9 cellular contexts compared by ENCODE assay signal in genomic region chr18:54647176-54647575, GRCh38. TPM values are rescaled to one million over a fixed set of nuclear protein-coding genes. Genes with fewer than 3 reads are reported as not detected.
A peak's percentile ranks its signal among the peaks of the same experiment; 100 is the strongest.
DNase-seq lines count a peak whose midpoint lies in the region; ATAC-seq, FAIRE-seq and TF ChIP-seq lines count a peak whose summit lies in the region.
"Had no signal": no experiment of that assay in that cellular context is flagged by ENCODE, and none has a peak within 500 bp of the region (broad histone marks: within the 10 kb centered on the region; RNA-seq: fewer than 3 reads in every experiment).

No MANE protein-coding gene starts in this region.

- ATAC-seq in HG03520 (IDR thresholded peaks at IDR 0.05; ENCODE audit: unreplicated experiment) (peak; percentile 67), HG02759 (IDR thresholded peaks at IDR 0.05; ENCODE audit: unreplicated experiment) (no peak)

- intact Hi-C loops in activated T-helper 2 cell treated with anti-CD3 and anti-CD28 coated beads, Interferon-gamma antibody, Interleukin-2, Interleukin-4, amounts not matched to agents 10 μg/mL and 5 μg/mL and 100 μg/mL, durations not matched to agents 14 hours and 24 hours and 36 hours (cut with micrococcal nuclease): no loop called here

- H3K4me1 Mint-ChIP-seq in activated T-helper 2 cell treated with anti-CD3 and anti-CD28 coated beads, Interferon-gamma antibody, Interleukin-2, Interleukin-4, amounts not matched to agents 10 μg/mL and 5 μg/mL and 100 μg/mL, durations not matched to agents 14 hours and 24 hours and 36 hours (ENCODE audit: low read depth): no peaks in the 10 kb centered on the region
- H3K4me1 Mint-ChIP-seq: naive B cell had no signal

- no peaks in the 10 kb centered on the region for H3K36me3 Mint-ChIP-seq in activated T-helper 2 cell treated with anti-CD3 and anti-CD28 coated beads, Interferon-gamma antibody, Interleukin-2, Interleukin-4, amounts not matched to agents 10 μg/mL and 5 μg/mL and 100 μg/mL, durations not matched to agents 14 hours and 24 hours and 36 hours (ENCODE audit: low read depth)
- H3K36me3 Mint-ChIP-seq: naive B cell had no signal

- H3K9me3 Mint-ChIP-seq in activated T-helper 2 cell treated with anti-CD3 and anti-CD28 coated beads, Interferon-gamma antibody, Interleukin-2, Interleukin-4, amounts not matched to agents 10 μg/mL and 5 μg/mL and 100 μg/mL, durations not matched to agents 14 hours and 24 hours and 36 hours: no peaks in the 10 kb centered on the region

- peaks cover 8% of the 10 kb centered on the region for H3K27me3 Mint-ChIP-seq in activated T-helper 2 cell treated with anti-CD3 and anti-CD28 coated beads, Interferon-gamma antibody, Interleukin-2, Interleukin-4, amounts not matched to agents 10 μg/mL and 5 μg/mL and 100 μg/mL, durations not matched to agents 14 hours and 24 hours and 36 hours (ENCODE audit: low read depth)

- TF ChIP-seq CTCF in D721Med (IDR thresholded peaks at IDR 0.05; ENCODE audit: insufficient read depth, missing control alignments): peak; percentile 49

- H3K4me3 Mint-ChIP-seq in activated T-helper 2 cell treated with anti-CD3 and anti-CD28 coated beads, Interferon-gamma antibody, Interleukin-2, Interleukin-4, amounts not matched to agents 10 μg/mL and 5 μg/mL and 100 μg/mL, durations not matched to agents 14 hours and 24 hours and 36 hours (ENCODE audit: low read depth): no peak overlapping the region
- H3K4me3 Mint-ChIP-seq: naive B cell had no signal

- FAIRE-seq in D721Med (lab: Jason Lieb, UNC): no peak

- DNase-seq in D721Med (ENCODE audit: insufficient read length, low spot score): no peak
- peak; percentile 29 for DNase-seq in SKM-1 (lab: John Stamatoyannopoulos, UW; ENCODE audit: unreplicated experiment)
- DNase-seq in kidney glomerular epithelial cell (lab: John Stamatoyannopoulos, UW): peak; percentile 17
- DNase-seq in activated CD4-positive, CD25-positive, alpha-beta regulatory T cell (lab: John Stamatoyannopoulos, UW): no peak
- DNase-seq in NCI-H2029 treated with DMSO at 0.1 percent for 48 hours (lab: John Stamatoyannopoulos, UW): no peak
- DNase-seq in activated T-helper 2 cell treated with anti-CD3 and anti-CD28 coated beads, Interferon-gamma antibody, Interleukin-2, Interleukin-4, amounts not matched to agents 10 μg/mL and 5 μg/mL and 100 μg/mL, durations not matched to agents 14 hours and 24 hours and 36 hours (ENCODE audit: low spot score): no peak
- DNase-seq: naive B cell had no signal

- H3K27ac Mint-ChIP-seq in activated T-helper 2 cell treated with anti-CD3 and anti-CD28 coated beads, Interferon-gamma antibody, Interleukin-2, Interleukin-4, amounts not matched to agents 10 μg/mL and 5 μg/mL and 100 μg/mL, durations not matched to agents 14 hours and 24 hours and 36 hours: no peak overlapping the region
- H3K27ac Mint-ChIP-seq: naive B cell had no signal

RNA-seq across cellular contexts. Expression of gene DYNAP, which starts 56.1 kb away (rescaled TPM):
- not detected in 2 replicates for total RNA-seq in activated T-helper 2 cell treated with anti-CD3 and anti-CD28 coated beads, Interferon-gamma antibody, Interleukin-2, Interleukin-4, amounts not matched to agents 10 μg/mL and 5 μg/mL and 100 μg/mL, durations not matched to agents 14 hours and 24 hours and 36 hours

Comparison
In these comparisons a context has a peak if more than half of its experiments do, and no peak if none do; other contexts are left out.
1. DNase-seq: peak in SKM-1 (single experiment) and kidney glomerular epithelial cell (single experiment); none in D721Med (single experiment), activated CD4-positive, CD25-positive, alpha-beta regulatory T cell (0 of 4), NCI-H2029 treated with DMSO at 0.1 percent for 48 hours (single experiment) and activated T-helper 2 cell treated with anti-CD3 and anti-CD28 coated beads, Interferon-gamma antibody, Interleukin-2, Interleukin-4, amounts not matched to agents 10 μg/mL and 5 μg/mL and 100 μg/mL, durations not matched to agents 14 hours and 24 hours and 36 hours (single experiment).